Comparison of ENCODE assay signal across 11 cellular contexts in genomic region chr5:135391123-135391868, GRCh38. TPM values are rescaled to one million over a fixed set of nuclear protein-coding genes. Genes with fewer than 3 reads are reported as not detected.
DNase-seq lines count a peak whose midpoint lies in the region; ATAC-seq and TF ChIP-seq lines count a peak whose summit lies in the region.
"Had no signal": no experiment of that assay in that cellular context is flagged by ENCODE, and none has a peak within 500 bp of the region (broad histone marks: within the 10 kb centered on the region; RNA-seq: fewer than 3 reads in every experiment).

No MANE protein-coding gene starts in this region.

- peak overlapping the region in 2 of 3 donors; percentile 81 to 87 for H3K27ac Mint-ChIP-seq in CD4-positive, CD25-positive, alpha-beta regulatory T cell

- no peak overlapping the region for H3K4me3 ChIP-seq in CD4-positive, CD25-positive, alpha-beta regulatory T cell (ENCODE audit: low read depth, low read length)
- H3K4me3 ChIP-seq in Loucy (ENCODE audit: low read length, poor library complexity, severe bottlenecking) (peak overlapping the region; percentile 84), esophagus squamous epithelium (no peak overlapping the region), HAP-1 (no peak overlapping the region)
- H3K4me3 ChIP-seq: GM12878 had no signal

- no peaks in the 10 kb centered on the region for H3K9me3 Mint-ChIP-seq in CD4-positive, CD25-positive, alpha-beta regulatory T cell

- no peaks in the 10 kb centered on the region for H3K9me3 ChIP-seq in CD4-positive, CD25-positive, alpha-beta regulatory T cell (ENCODE audit: control insufficient read depth in 2 of 2, low read length in 2 of 2)
- no peaks in the 10 kb centered on the region for H3K9me3 ChIP-seq in Loucy (ENCODE audit: insufficient read depth, low read depth, low read length)
- no peaks in the 10 kb centered on the region for H3K9me3 ChIP-seq in esophagus squamous epithelium
- H3K9me3 ChIP-seq in HAP-1: no peaks in the 10 kb centered on the region

- in situ Hi-C loops in HAP-1 (cut with MboI; ENCODE audit: low sequenced_read_pairs): no loop called here

- intact Hi-C loops in esophagus squamous epithelium (cut with DNase I): no loop called here

- H3K4me2 ChIP-seq in Loucy (ENCODE audit: low read depth, low read length, poor library complexity, severe bottlenecking): peak overlapping the region; percentile 93

- peaks cover 99% of the 10 kb centered on the region for H4K20me1 ChIP-seq in Loucy (ENCODE audit: insufficient read depth, low read length, poor library complexity, severe bottlenecking)

- peaks cover 100% of the 10 kb centered on the region for H3K79me2 ChIP-seq in Loucy (ENCODE audit: insufficient read depth, low read length)

- peaks cover 36 to 89% (median 65%) of the 10 kb centered on the region in 4 donors for H3K4me1 Mint-ChIP-seq in CD4-positive, CD25-positive, alpha-beta regulatory T cell

- peak overlapping the region; percentile 56 for H3K9ac ChIP-seq in Loucy (ENCODE audit: low read depth, low read length, poor library complexity, severe bottlenecking)

- no peak for DNase-seq in CD4-positive, CD25-positive, alpha-beta regulatory T cell
- DNase-seq in esophagus squamous epithelium (lab: John Stamatoyannopoulos, UW) (no peak), non-pigmented ciliary epithelial cell (ENCODE audit: low read depth) (peak; percentile 93), HAP-1 (ENCODE audit: low spot score in 2 of 2) (no peak), HT-29 (ENCODE audit: low spot score) (no peak)
- DNase-seq: activated CD8-positive, alpha-beta memory T cell treated with anti-CD3 and anti-CD28 coated beads, Interleukin-2, amount 50 U/mL, for 48 hours had no signal

- no peaks in the 10 kb centered on the region for H3F3A ChIP-seq in Loucy (ENCODE audit: low read depth)

- no peak overlapping the region for H2AFZ ChIP-seq in Loucy (ENCODE audit: low read length)

- no peak overlapping the region for H3K27ac ChIP-seq in CD4-positive, CD25-positive, alpha-beta regulatory T cell (ENCODE audit: insufficient read depth, low read length, poor library complexity, severe bottlenecking)
- peak overlapping the region; percentile 6 to 88 (median 38) for H3K27ac ChIP-seq in esophagus squamous epithelium

- no peak for TF ChIP-seq POLR2A in esophagus squamous epithelium (IDR thresholded peaks at IDR 0.05)

- 85 to 89% methylated on average over 5 to 6 of the region's 6 CpGs for WGBS in esophagus squamous epithelium, 2 donors

- no peak for ATAC-seq in CD4-positive, CD25-positive, alpha-beta regulatory T cell (ENCODE audit: low read depth in 2 of 2)
- no peak for ATAC-seq in GM18873 (IDR thresholded peaks at IDR 0.05; ENCODE audit: low FRiP score, unreplicated experiment)
- no peak for ATAC-seq in HG03571 (IDR thresholded peaks at IDR 0.05; ENCODE audit: unreplicated experiment)

- H3K9me2 ChIP-seq in Loucy (replicated peaks; ENCODE audit: low read depth, low read length): no peaks in the 10 kb centered on the region

- H3K4me3 Mint-ChIP-seq in CD4-positive, CD25-positive, alpha-beta regulatory T cell: no peak overlapping the region

- peaks cover 48% of the 10 kb centered on the region for H3K36me3 Mint-ChIP-seq in CD4-positive, CD25-positive, alpha-beta regulatory T cell

- H3K36me3 ChIP-seq in CD4-positive, CD25-positive, alpha-beta regulatory T cell (ENCODE audit: control insufficient read depth, insufficient read depth, low read length): peaks cover 52% of the 10 kb centered on the region
- H3K36me3 ChIP-seq in Loucy (ENCODE audit: insufficient read depth, low read length) (peaks cover 73% of the 10 kb centered on the region), esophagus squamous epithelium (peaks cover 0 to 59% (median 11%) of the 10 kb centered on the region in 3 donors), HAP-1 (replicated peaks) (peaks cover 23% of the 10 kb centered on the region)

- no peaks in the 10 kb centered on the region for H3K27me3 Mint-ChIP-seq in CD4-positive, CD25-positive, alpha-beta regulatory T cell

- peaks cover under 1% of the 10 kb centered on the region for H3K4me1 ChIP-seq in CD4-positive, CD25-positive, alpha-beta regulatory T cell (ENCODE audit: control insufficient read depth, insufficient read depth, low read length, poor library complexity, severe bottlenecking)
- H3K4me1 ChIP-seq in Loucy (ENCODE audit: insufficient read depth, low read length, poor library complexity, severe bottlenecking): peaks cover 94% of the 10 kb centered on the region
- peaks cover 41 to 100% (median 75%) of the 10 kb centered on the region in 3 donors for H3K4me1 ChIP-seq in esophagus squamous epithelium
- no peaks in the 10 kb centered on the region for H3K4me1 ChIP-seq in HAP-1

- TF ChIP-seq CTCF in Loucy (conservative IDR thresholded peaks at IDR 0.05; ENCODE audit: low read length) (no peak), esophagus squamous epithelium (IDR thresholded peaks at IDR 0.05) (no peak)

- H3K27me3 ChIP-seq in CD4-positive, CD25-positive, alpha-beta regulatory T cell (ENCODE audit: control insufficient read depth, insufficient read depth, low read length): no peaks in the 10 kb centered on the region
- no peaks in the 10 kb centered on the region for H3K27me3 ChIP-seq in Loucy (ENCODE audit: insufficient read depth, low read length, poor library complexity, severe bottlenecking)
- H3K27me3 ChIP-seq in esophagus squamous epithelium: no peaks in the 10 kb centered on the region
- H3K27me3 ChIP-seq in HAP-1 (ENCODE audit: low read depth): no peaks in the 10 kb centered on the region

RNA-seq across cellular contexts. Expression of gene MACROH2A1, which starts 7.7 kb away (rescaled TPM):
- 139 TPM for total RNA-seq in CD4-positive, CD25-positive, alpha-beta regulatory T cell
- polyA plus RNA-seq in CD4-positive, CD25-positive, alpha-beta regulatory T cell: 100 to 1,000 TPM; 126 to 161 (median 148) TPM
- total RNA-seq in esophagus squamous epithelium: 100 to 1,000 TPM; 278 to 355 (median 319) TPM
- 566 and 576 TPM in 2 replicates for total RNA-seq in HT-29 (2014; rRNA removed; shearing (Covaris generic))

RNA-seq across cellular contexts. Expression of gene DCANP1, which starts 55.9 kb away (rescaled TPM):
- not detected for total RNA-seq in CD4-positive, CD25-positive, alpha-beta regulatory T cell
- not detected for polyA plus RNA-seq in CD4-positive, CD25-positive, alpha-beta regulatory T cell
- total RNA-seq in esophagus squamous epithelium: under 1 TPM in 2 of 4 donors, not detected in 2; 0.44 to 0.57 TPM
- total RNA-seq in HT-29 (2014; rRNA removed; shearing (Covaris generic)): not detected in 2 replicates
- total RNA-seq: GM12878, H1 had no signal
- polyA plus RNA-seq: H1 had no signal
